1 cellular context compared by ENCODE assay signal in the genomic region with DNA sequence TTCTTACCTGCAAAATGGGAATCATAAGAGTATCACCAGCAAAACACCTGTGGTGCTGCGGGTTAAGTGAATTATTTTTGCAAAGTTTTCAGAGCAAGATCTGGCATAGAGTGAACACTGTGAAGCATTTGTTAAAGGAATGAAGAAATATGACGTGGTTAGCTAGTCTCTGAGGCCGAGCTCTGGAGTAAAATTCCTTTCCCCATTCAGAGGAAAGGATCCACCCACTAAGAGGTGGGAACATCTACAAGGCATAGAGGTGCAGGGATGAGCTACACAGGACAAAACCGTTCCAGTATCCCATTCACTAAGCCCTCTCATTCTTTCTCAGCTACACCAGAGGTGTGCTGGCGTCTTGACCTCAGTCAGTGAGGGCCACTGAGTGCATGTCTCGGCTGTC.
TF ChIP-seq lines count a peak whose summit lies in the region.

No MANE protein-coding gene starts in this region.

TF ChIP-seq in SK-N-SH, 30 proteins besides CTCF, POLR2A, EP300 and RAD21 (continued from another document):
- TF ChIP-seq MXI1 (IDR thresholded peaks at IDR 0.05; ENCODE audit: low read depth, low read length), result no peak
TF ChIP-seq in SK-N-SH: peak in this region for 0.
